17 cellular contexts compared by ENCODE assay signal in genomic region chr15:74838746-74839525, GRCh38. TPM values are rescaled to one million over a fixed set of nuclear protein-coding genes. Genes with fewer than 3 reads are reported as not detected.
DNase-seq lines count a peak whose midpoint lies in the region; ATAC-seq and TF ChIP-seq lines count a peak whose summit lies in the region.
"Had no signal": no experiment of that assay in that cellular context is flagged by ENCODE, and none has a peak within 500 bp of the region (broad histone marks: within the 10 kb centered on the region; RNA-seq: fewer than 3 reads in every experiment).

No MANE protein-coding gene starts in this region.

- peaks cover 26% of the 10 kb centered on the region for H3K4me1 Mint-ChIP-seq in CD8-positive, alpha-beta T cell (ENCODE audit: low read depth)
- H3K4me1 Mint-ChIP-seq in brain, result peaks cover 34% of the 10 kb centered on the region

- H3K27me3 ChIP-seq in BLaER1, result no peaks in the 10 kb centered on the region
- H3K27me3 ChIP-seq in CD8-positive, alpha-beta T cell (ENCODE audit: insufficient read depth, low read length), result no peaks in the 10 kb centered on the region

- peaks cover 72% of the 10 kb centered on the region for H3K4me1 ChIP-seq in BLaER1
- peaks cover 20% of the 10 kb centered on the region for H3K4me1 ChIP-seq in CD8-positive, alpha-beta T cell (ENCODE audit: insufficient read depth, low read length)

- H3K27ac Mint-ChIP-seq in CD8-positive, alpha-beta T cell, result peak overlapping the region; percentile 32
- peak overlapping the region in 3 of 5 experiments; percentile 47 to 64 (median 48) for H3K27ac Mint-ChIP-seq in brain
- H3K27ac Mint-ChIP-seq: CD4-positive, alpha-beta T cell; GM23338; HFFc6 had no signal

- TF ChIP-seq POLR2A in NB4 (IDR thresholded peaks at IDR 0.05; ENCODE audit: extremely low read depth, insufficient read length), result no peak

- H3K27me3 Mint-ChIP-seq in CD8-positive, alpha-beta T cell (ENCODE audit: low read depth), result no peaks in the 10 kb centered on the region
- H3K27me3 Mint-ChIP-seq in brain, result peaks cover 11% of the 10 kb centered on the region
- H3K27me3 Mint-ChIP-seq: CD4-positive, alpha-beta T cell had no signal

- H3K36me3 ChIP-seq in BLaER1, result peaks cover 57% of the 10 kb centered on the region
- peaks cover 9% of the 10 kb centered on the region for H3K36me3 ChIP-seq in CD8-positive, alpha-beta T cell (ENCODE audit: insufficient read depth, low read length)

- H3K9me3 Mint-ChIP-seq in CD8-positive, alpha-beta T cell, result no peaks in the 10 kb centered on the region
- H3K9me3 Mint-ChIP-seq in brain, result no peaks in the 10 kb centered on the region
- H3K9me3 Mint-ChIP-seq: CD4-positive, alpha-beta T cell; GM23338; HFFc6 had no signal

- H3K4me3 Mint-ChIP-seq in CD8-positive, alpha-beta T cell, result no peak overlapping the region
- H3K4me3 Mint-ChIP-seq in brain, result no peak overlapping the region
- H3K4me3 Mint-ChIP-seq: CD4-positive, alpha-beta T cell; GM23338; HFFc6 had no signal

- H3K4me3 ChIP-seq in BLaER1, result no peak overlapping the region
- no peak overlapping the region for H3K4me3 ChIP-seq in CD8-positive, alpha-beta T cell (ENCODE audit: low read depth, low read length)
- H3K4me3 ChIP-seq in NB4 (ENCODE audit: low read depth, low read length), result no peak overlapping the region
- H3K4me3 ChIP-seq: A549, GM23338, HAP-1, K562 had no signal

- H3K4me2 ChIP-seq in BLaER1, result peak overlapping the region; percentile 92
- H3K4me2 ChIP-seq: A549, GM23338 had no signal

- peaks cover 27% of the 10 kb centered on the region; the same call in 1 of the 2 replicates for H4K20me1 ChIP-seq in BLaER1

- intact Hi-C loops in CD8-positive, alpha-beta T cell (cut with DNase I, micrococcal nuclease), result no loop called here

- no peak for ATAC-seq in CD8-positive, alpha-beta T cell
- ATAC-seq: A549, GM23338, K562 had no signal

- CTCF ChIA-PET in CD8-positive, alpha-beta T cell (lab: Charles Lee), result interaction anchor here (0.7 to 6.1 kb wide), 9 partner anchors 11 to 112 kb away, joined by 3 to 62 read pairs (median 6); partner anchors contain the start of gene CPLX3

- H3K9ac ChIP-seq in BLaER1, result peak overlapping the region; percentile 12; the same call in 1 of the 2 replicates

- TF ChIP-seq CTCF in CD8-positive, alpha-beta T cell (IDR thresholded peaks at IDR 0.05), result no peak
- TF ChIP-seq CTCF in NB4 (IDR thresholded peaks at IDR 0.05; ENCODE audit: low read depth, low read length) (no peak), brain (conservative IDR thresholded peaks at IDR 0.05) (no peak)

- peaks cover 47% of the 10 kb centered on the region for H3K36me3 Mint-ChIP-seq in CD8-positive, alpha-beta T cell
- H3K36me3 Mint-ChIP-seq in brain, result peaks cover 4% of the 10 kb centered on the region

- peak overlapping the region; percentile 55 for H3K27ac ChIP-seq in BLaER1
- no peak overlapping the region for H3K27ac ChIP-seq in CD8-positive, alpha-beta T cell (ENCODE audit: low read depth, low read length)
- H3K27ac ChIP-seq: A549 had no signal

- DNase-seq in CD8-positive, alpha-beta T cell, result peak in 1 of 7 experiments; percentile 2
- DNase-seq in NB4 (ENCODE audit: low read depth) (peak; percentile 53), hypothalamus (lab: John Stamatoyannopoulos, UW) (no peak), HT-29 (ENCODE audit: low spot score) (no peak), EL (no peak), H4 (ENCODE audit: low spot score) (no peak)
- DNase-seq: CD4-positive, alpha-beta T cell; DMS79; HFFc6 had no signal

- POLR2A ChIA-PET in CD8-positive, alpha-beta T cell (lab: Charles Lee), result no interaction called here

- H3K9me3 ChIP-seq in BLaER1, result no peaks in the 10 kb centered on the region
- no peaks in the 10 kb centered on the region for H3K9me3 ChIP-seq in CD8-positive, alpha-beta T cell (ENCODE audit: low read length)
- H3K9me3 ChIP-seq: A549, HAP-1 had no signal

RNA-seq across cellular contexts. Expression of gene ULK3, which starts 4.0 kb away (rescaled TPM):
- 10 to 100 TPM; 34.3 to 35.1 TPM for total RNA-seq in CD8-positive, alpha-beta T cell
- polyA plus RNA-seq in brain (ENCODE audit: insufficient read depth, low read depth, low replicate concordance), result 25.2 TPM
- total RNA-seq in HT-29 (2014; rRNA removed; shearing (Covaris generic)), result 96.4 and 97.0 TPM in 2 replicates
- 18.2 and 19.7 TPM in 2 replicates for total RNA-seq in H4 (2014; rRNA removed; shearing (Covaris generic))

RNA-seq across cellular contexts. Expression of gene CPLX3, which starts 12.5 kb away (rescaled TPM):
- total RNA-seq in CD8-positive, alpha-beta T cell, result under 1 TPM; 0.19 to 0.36 TPM
- polyA plus RNA-seq in brain (ENCODE audit: insufficient read depth, low read depth, low replicate concordance), result 2.1 TPM
- 0.13 and 0.25 TPM in 2 replicates for total RNA-seq in HT-29 (2014; rRNA removed; shearing (Covaris generic))
- not detected in 2 replicates for total RNA-seq in H4 (2014; rRNA removed; shearing (Covaris generic))
- total RNA-seq: K562 had no signal
- polyA plus RNA-seq: A549, AG04450, BJ, GM23338, K562 had no signal

RNA-seq across cellular contexts. Expression of gene LMAN1L, which starts 26.3 kb away (rescaled TPM):
- not detected for total RNA-seq in CD8-positive, alpha-beta T cell
- not detected for polyA plus RNA-seq in brain (ENCODE audit: insufficient read depth, low read depth, low replicate concordance)
- not detected in 2 replicates for total RNA-seq in HT-29 (2014; rRNA removed; shearing (Covaris generic))
- 0.10 TPM in 1 of 2 replicates, not detected in the other for total RNA-seq in H4 (2014; rRNA removed; shearing (Covaris generic))
- total RNA-seq: GM23338, HFFc6, K562 had no signal
- polyA plus RNA-seq: A549, AG04450, BJ, GM23338, K562 had no signal

RNA-seq across cellular contexts. Expression of gene SCAMP2, which starts 34.2 kb away (rescaled TPM):
- total RNA-seq in CD8-positive, alpha-beta T cell, result 10 to 100 TPM; 48.7 to 57.2 TPM
- 70.3 TPM for polyA plus RNA-seq in brain (ENCODE audit: insufficient read depth, low read depth, low replicate concordance)
- total RNA-seq in HT-29 (2014; rRNA removed; shearing (Covaris generic)), result 45.6 and 57.4 TPM in 2 replicates
- 14.3 and 21.3 TPM in 2 replicates for total RNA-seq in H4 (2014; rRNA removed; shearing (Covaris generic))

RNA-seq across cellular contexts. Expression of gene MPI, which starts 50.9 kb away (rescaled TPM):
- total RNA-seq in CD8-positive, alpha-beta T cell, result 10 to 100 TPM; 18.3 to 19.9 TPM
- polyA plus RNA-seq in brain (ENCODE audit: insufficient read depth, low read depth, low replicate concordance), result 64.7 TPM
- 61.3 and 81.8 TPM in 2 replicates for total RNA-seq in HT-29 (2014; rRNA removed; shearing (Covaris generic))
- 91.1 and 101 TPM in 2 replicates for total RNA-seq in H4 (2014; rRNA removed; shearing (Covaris generic))
